Comparison of ENCODE assay signal across 17 cellular contexts in genomic region chr1:53016705-53017104, GRCh38. TPM values are rescaled to one million over a fixed set of nuclear protein-coding genes. Genes with fewer than 3 reads are reported as not detected.
DNase-seq lines count a peak whose midpoint lies in the region; ATAC-seq and TF ChIP-seq lines count a peak whose summit lies in the region.
"Had no signal": no experiment of that assay in that cellular context is flagged by ENCODE, and none has a peak within 500 bp of the region (broad histone marks: within the 10 kb centered on the region; RNA-seq: fewer than 3 reads in every experiment).

No MANE protein-coding gene starts in this region.

- H3K9me3 ChIP-seq in adipocyte (ENCODE audit: control insufficient read depth, low read length), result no peaks in the 10 kb centered on the region
- H3K9me3 ChIP-seq: colonic mucosa had no signal

- intact Hi-C loops in activated CD4-positive, alpha-beta memory T cell treated with anti-CD3 and anti-CD28 coated beads for 36 hours (cut with micrococcal nuclease), result loop anchor here (10.0 kb wide), 1 partner anchor 168 kb away; no protein-coding TSS in a partner anchor

- ATAC-seq in GM21526 (IDR thresholded peaks at IDR 0.05; ENCODE audit: low FRiP score, unreplicated experiment), result no peak
- ATAC-seq: Panc1 had no signal

- in situ Hi-C loops in GM13977 (cut with MboI; ENCODE audit: low pct_unique_long_range_greater_than_20kb, low sequenced_read_pairs, unreplicated experiment), result no loop called here

- H3K4me3 ChIP-seq in ACC112 (ENCODE audit: low read depth, low read length) (peak overlapping the region; percentile 94), adipocyte (ENCODE audit: low read length) (peak overlapping the region; percentile 94)
- H3K4me3 ChIP-seq: colonic mucosa had no signal

- peaks cover 29% of the 10 kb centered on the region for H3K79me2 ChIP-seq in ACC112 (ENCODE audit: control insufficient read depth, insufficient read depth, low read length, unreplicated experiment)

- H2AFZ ChIP-seq in ACC112 (ENCODE audit: low read length, unreplicated experiment), result no peak overlapping the region

- CTCF ChIA-PET in activated CD4-positive, alpha-beta memory T cell treated with anti-CD3 and anti-CD28 coated beads for 36 hours (lab: Charles Lee), result no interaction called here

- H3K27me3 ChIP-seq in ACC112 (ENCODE audit: insufficient read depth, low read length) (no peaks in the 10 kb centered on the region), adipocyte (replicated peaks; ENCODE audit: control insufficient read depth, insufficient read depth, low read length) (no peaks in the 10 kb centered on the region)
- H3K27me3 ChIP-seq: colonic mucosa had no signal

- H3K4me1 ChIP-seq in ACC112 (ENCODE audit: control insufficient read depth, insufficient read depth, low read length, unreplicated experiment) (peaks cover 9% of the 10 kb centered on the region), adipocyte (ENCODE audit: control insufficient read depth, insufficient read depth, low read length) (peaks cover 28% of the 10 kb centered on the region)

- POLR2A ChIA-PET in activated CD4-positive, alpha-beta memory T cell treated with anti-CD3 and anti-CD28 coated beads for 36 hours (lab: Charles Lee), result no interaction called here

- no peaks in the 10 kb centered on the region for H3K9me3 Mint-ChIP-seq in activated CD4-positive, alpha-beta memory T cell treated with anti-CD3 and anti-CD28 coated beads for 36 hours

- H3K4me1 Mint-ChIP-seq in activated CD4-positive, alpha-beta memory T cell treated with anti-CD3 and anti-CD28 coated beads for 36 hours (ENCODE audit: low read depth), result peaks cover 27% of the 10 kb centered on the region

- peaks cover 4% of the 10 kb centered on the region for H3K36me3 Mint-ChIP-seq in activated CD4-positive, alpha-beta memory T cell treated with anti-CD3 and anti-CD28 coated beads for 36 hours

- H3K36me3 ChIP-seq in ACC112 (ENCODE audit: insufficient read depth, low read length), result no peaks in the 10 kb centered on the region
- peaks cover 10% of the 10 kb centered on the region for H3K36me3 ChIP-seq in adipocyte (ENCODE audit: control insufficient read depth, insufficient read depth, low read length, severe bottlenecking)
- H3K36me3 ChIP-seq: colonic mucosa had no signal

- H3K27ac Mint-ChIP-seq in activated CD4-positive, alpha-beta memory T cell treated with anti-CD3 and anti-CD28 coated beads for 36 hours, result no peak overlapping the region

- no peak for TF ChIP-seq CTCF in GM13977 (IDR thresholded peaks at IDR 0.05; ENCODE audit: extremely low read depth, insufficient read depth, missing control alignments)

- H3K27me3 Mint-ChIP-seq in activated CD4-positive, alpha-beta memory T cell treated with anti-CD3 and anti-CD28 coated beads for 36 hours, result no peaks in the 10 kb centered on the region

- no peak overlapping the region for H3K27ac ChIP-seq in ACC112 (ENCODE audit: low read depth, low read length)
- H3K27ac ChIP-seq: colonic mucosa had no signal

- H3K4me3 Mint-ChIP-seq in activated CD4-positive, alpha-beta memory T cell treated with anti-CD3 and anti-CD28 coated beads for 36 hours, result no peak overlapping the region

- H3K9ac ChIP-seq in adipocyte (ENCODE audit: low read length), result peak overlapping the region; percentile 88

- DNase-seq in ELR (ENCODE audit: low read depth) (peak; percentile 22), adipocyte (ENCODE audit: low read depth) (peak; percentile 57), iris pigment epithelial cell (ENCODE audit: low read depth) (peak; percentile 60), GM13977 (ENCODE audit: low spot score) (no peak), NCI-H345 treated with DMSO at 0.1 percent for 48 hours (lab: John Stamatoyannopoulos, UW; ENCODE audit: unreplicated experiment) (no peak)
- no peak for DNase-seq in activated CD4-positive, alpha-beta memory T cell treated with anti-CD3 and anti-CD28 coated beads for 36 hours
- DNase-seq: activated effector memory CD4-positive, alpha-beta T cell treated with anti-CD3 and anti-CD28 coated beads, Interleukin-2, amount 50 U/mL, for 16 hours; AML-193; colonic mucosa; NCI-H1105; NCI-H345; stimulated activated CD4-positive, alpha-beta T cell treated with anti-CD3 and anti-CD28 coated beads, Interleukin-4, amount 100 ng/mL, for 24 hours; stimulated activated naive CD4-positive, alpha-beta T cell; T-helper 2 cell had no signal

RNA-seq across cellular contexts. Expression of gene PODN, which starts 45.3 kb away (rescaled TPM):
- total RNA-seq in activated CD4-positive, alpha-beta memory T cell treated with anti-CD3 and anti-CD28 coated beads for 36 hours, result not detected

Comparison
In these comparisons a context has a peak if more than half of its experiments do, and no peak if none do; other contexts are left out.
1. DNase-seq: peak in ELR (single experiment), adipocyte (single experiment) and iris pigment epithelial cell (single experiment); none in GM13977 (single experiment), activated CD4-positive, alpha-beta memory T cell treated with anti-CD3 and anti-CD28 coated beads for 36 hours (single experiment) and NCI-H345 treated with DMSO at 0.1 percent for 48 hours (single experiment).